In genomic region chr16:31700200-31700529, GRCh38 we compare ENCODE assay signal across 8 cellular contexts.
DNase-seq lines count a peak whose midpoint lies in the region; ATAC-seq, FAIRE-seq and TF ChIP-seq lines count a peak whose summit lies in the region.

No MANE protein-coding gene starts in this region.

- peak; percentile 95 for FAIRE-seq in GM12891 (lab: Jason Lieb, UNC)

- 18% methylated on average over 5 of the region's 8 CpGs for WGBS in suprapubic skin
- 14 to 15% methylated on average over 8 of the region's 8 CpGs for WGBS in aorta, 2 donors

- H3K27me3 ChIP-seq in iPS-15b (ENCODE audit: control insufficient read depth, insufficient read depth, low read length) (peaks cover 2% of the 10 kb centered on the region), suprapubic skin (no peaks in the 10 kb centered on the region), aorta (ENCODE audit: control insufficient read depth in 1 of 2, insufficient read depth in 2 of 2, low read length in 1 of 2) (no peaks in the 10 kb centered on the region)

- no peak for DNase-seq in AG09309 (ENCODE audit: low read depth)
- DNase-seq in GM12891 (ENCODE audit: insufficient read length, low spot score), result peak; percentile 83
- peak; percentile 88 for DNase-seq in HuH-7 (ENCODE audit: low spot score)
- no peak for DNase-seq in activated T-helper 1 cell treated with anti-CD3 and anti-CD28 coated beads, Interleukin-12 subunit alpha, Interleukin-12 subunit beta, Interleukin-2, Interleukin-4 antibody, amounts not matched to agents 30 ng/mL and 10 ng/mL and 1 ng/mL, durations not matched to agents 14 hours and 24 hours and 36 hours (ENCODE audit: low spot score)
- peak in 1 of 2 donors; percentile 89 for DNase-seq in suprapubic skin (ENCODE audit: low spot score in 2 of 2)
- DNase-seq in aorta, result no peak

- peak overlapping the region; percentile 56 for H3K4me3 ChIP-seq in AG09309 (ENCODE audit: control insufficient read depth, low read depth, low read length)
- H3K4me3 ChIP-seq in iPS-15b (ENCODE audit: low read depth, low read length), result peak overlapping the region; percentile 93
- H3K4me3 ChIP-seq in suprapubic skin, result peak overlapping the region; percentile 82
- peak overlapping the region in 1 of 2 donors; percentile 80 for H3K4me3 ChIP-seq in aorta (ENCODE audit: low read length in 2 of 2)

- H3K27ac ChIP-seq in suprapubic skin (no peak overlapping the region), aorta (ENCODE audit: low read depth in 1 of 2, low read length in 2 of 2) (no peak overlapping the region)

- H3K4me1 ChIP-seq in iPS-15b (ENCODE audit: control insufficient read depth, insufficient read depth, low read length) (no peaks in the 10 kb centered on the region), suprapubic skin (peaks cover 10% of the 10 kb centered on the region), aorta (ENCODE audit: control insufficient read depth in 1 of 2, insufficient read depth in 2 of 2, low read length in 2 of 2) (no peaks in the 10 kb centered on the region)

- TF ChIP-seq CTCF in AG09309 (IDR thresholded peaks at IDR 0.05; ENCODE audit: control insufficient read depth, insufficient read depth, low read depth, low read length, missing control alignments) (no peak), suprapubic skin (IDR thresholded peaks at IDR 0.05) (no peak)

- H3K9me3 ChIP-seq in iPS-15b (ENCODE audit: control insufficient read depth, insufficient read depth, low read length), result no peaks in the 10 kb centered on the region
- H3K9me3 ChIP-seq in suprapubic skin, result no peaks in the 10 kb centered on the region
- H3K9me3 ChIP-seq in aorta (ENCODE audit: control insufficient read depth, low read length), result no peaks in the 10 kb centered on the region

- peaks cover 28% of the 10 kb centered on the region for H3K4me1 Mint-ChIP-seq in activated T-helper 1 cell treated with anti-CD3 and anti-CD28 coated beads, Interleukin-12 subunit alpha, Interleukin-12 subunit beta, Interleukin-2, Interleukin-4 antibody, amounts not matched to agents 30 ng/mL and 10 ng/mL and 1 ng/mL, durations not matched to agents 14 hours and 24 hours and 36 hours (ENCODE audit: low read depth)

- H3K4me3 Mint-ChIP-seq in activated T-helper 1 cell treated with anti-CD3 and anti-CD28 coated beads, Interleukin-12 subunit alpha, Interleukin-12 subunit beta, Interleukin-2, Interleukin-4 antibody, amounts not matched to agents 30 ng/mL and 10 ng/mL and 1 ng/mL, durations not matched to agents 14 hours and 24 hours and 36 hours, result peak overlapping the region; percentile 91

- H3K36me3 Mint-ChIP-seq in activated T-helper 1 cell treated with anti-CD3 and anti-CD28 coated beads, Interleukin-12 subunit alpha, Interleukin-12 subunit beta, Interleukin-2, Interleukin-4 antibody, amounts not matched to agents 30 ng/mL and 10 ng/mL and 1 ng/mL, durations not matched to agents 14 hours and 24 hours and 36 hours (ENCODE audit: low read depth), result peaks cover 35% of the 10 kb centered on the region

- ATAC-seq in aorta (ENCODE audit: low FRiP score) (no peak), GM19395 (IDR thresholded peaks at IDR 0.05; ENCODE audit: unreplicated experiment) (no peak)

- intact Hi-C loops in activated T-helper 1 cell treated with anti-CD3 and anti-CD28 coated beads, Interleukin-12 subunit alpha, Interleukin-12 subunit beta, Interleukin-2, Interleukin-4 antibody, amounts not matched to agents 30 ng/mL and 10 ng/mL and 1 ng/mL, durations not matched to agents 14 hours and 24 hours and 36 hours (cut with micrococcal nuclease), result loop anchor here (10.0 kb wide), 1 partner anchor 355 kb away; no protein-coding TSS in a partner anchor
- intact Hi-C loops in aorta (cut with DNase I), result loop anchor here in 1 of 2 donors (10.0 kb wide), 1 partner anchor 485 kb away; the partner anchor contains the start of genes PYDC1 and TRIM72

- H3K9me3 Mint-ChIP-seq in activated T-helper 1 cell treated with anti-CD3 and anti-CD28 coated beads, Interleukin-12 subunit alpha, Interleukin-12 subunit beta, Interleukin-2, Interleukin-4 antibody, amounts not matched to agents 30 ng/mL and 10 ng/mL and 1 ng/mL, durations not matched to agents 14 hours and 24 hours and 36 hours, result no peaks in the 10 kb centered on the region

- H3K36me3 ChIP-seq in iPS-15b (ENCODE audit: control insufficient read depth, insufficient read depth, low read length) (peaks cover 22% of the 10 kb centered on the region), suprapubic skin (peaks cover 22% of the 10 kb centered on the region), aorta (ENCODE audit: control insufficient read depth in 1 of 2, insufficient read depth in 2 of 2, low read length in 1 of 2) (peaks cover 0 to 2% of the 10 kb centered on the region in 2 donors)

- peak overlapping the region; percentile 70 for H3K27ac Mint-ChIP-seq in activated T-helper 1 cell treated with anti-CD3 and anti-CD28 coated beads, Interleukin-12 subunit alpha, Interleukin-12 subunit beta, Interleukin-2, Interleukin-4 antibody, amounts not matched to agents 30 ng/mL and 10 ng/mL and 1 ng/mL, durations not matched to agents 14 hours and 24 hours and 36 hours

- TF ChIP-seq POLR2A in GM12891 (IDR thresholded peaks at IDR 0.05; ENCODE audit: low read depth, low read length) (no peak), suprapubic skin (IDR thresholded peaks at IDR 0.05) (no peak)

- no peak for TF ChIP-seq EP300 in suprapubic skin (IDR thresholded peaks at IDR 0.05)

- no peak overlapping the region for H3K9ac ChIP-seq in iPS-15b (ENCODE audit: low read depth, low read length)

- no peaks in the 10 kb centered on the region for H3K27me3 Mint-ChIP-seq in activated T-helper 1 cell treated with anti-CD3 and anti-CD28 coated beads, Interleukin-12 subunit alpha, Interleukin-12 subunit beta, Interleukin-2, Interleukin-4 antibody, amounts not matched to agents 30 ng/mL and 10 ng/mL and 1 ng/mL, durations not matched to agents 14 hours and 24 hours and 36 hours (ENCODE audit: insufficient read depth)

TF ChIP-seq in GM12891, 5 proteins besides CTCF, POLR2A, EP300 and RAD21:
- TF ChIP-seq POLR2AphosphoS5 (IDR thresholded peaks at IDR 0.05; ENCODE audit: low read depth, low read length) (no peak), TAF1 (IDR thresholded peaks at IDR 0.05; ENCODE audit: low read depth, low read length) (no peak), PAX5 (IDR thresholded peaks at IDR 0.05; ENCODE audit: insufficient read depth, low read length, severe bottlenecking) (no peak), POU2F2 (IDR thresholded peaks at IDR 0.05; ENCODE audit: low read depth, low read length) (no peak), SPI1 (IDR thresholded peaks at IDR 0.05; ENCODE audit: low read depth, low read length) (no peak)

Comparison
In these comparisons a context has a peak if more than half of its experiments do, and no peak if none do; other contexts are left out.
1. DNase-seq: peak in GM12891 (single experiment) and HuH-7 (single experiment); none in AG09309 (single experiment), activated T-helper 1 cell treated with anti-CD3 and anti-CD28 coated beads, Interleukin-12 subunit alpha, Interleukin-12 subunit beta, Interleukin-2, Interleukin-4 antibody, amounts not matched to agents 30 ng/mL and 10 ng/mL and 1 ng/mL, durations not matched to agents 14 hours and 24 hours and 36 hours (single experiment) and aorta (0 of 2).